21 cellular contexts compared by ENCODE assay signal in the genomic region with DNA sequence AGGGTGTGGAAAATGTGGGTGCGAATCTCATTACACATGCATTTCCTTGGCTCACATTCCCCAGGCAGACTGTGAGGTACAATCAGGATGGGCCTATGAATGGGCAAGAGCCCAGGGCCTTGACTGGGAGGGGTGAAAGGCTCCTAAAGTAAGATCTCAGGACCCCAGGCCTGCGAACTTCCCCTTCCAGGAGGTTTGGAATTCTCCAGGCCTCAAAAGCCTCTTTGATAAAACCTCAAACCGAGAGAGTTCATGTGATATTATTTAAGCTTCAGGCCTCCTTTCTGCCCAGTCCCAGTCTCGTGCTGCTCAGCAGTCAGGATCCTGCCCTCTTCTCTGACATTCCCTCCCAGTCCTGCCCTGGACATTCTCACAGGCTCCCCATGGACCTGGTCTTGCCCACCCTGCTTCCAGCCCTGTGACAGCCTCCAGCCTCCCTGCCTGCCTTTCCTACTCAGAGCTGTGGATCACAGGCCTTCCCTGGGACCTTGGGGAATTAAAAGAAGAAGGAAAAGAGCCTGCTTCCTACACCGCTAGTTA. TPM values are rescaled to one million over a fixed set of nuclear protein-coding genes. Genes with fewer than 3 reads are reported as not detected.
DNase-seq lines count a peak whose midpoint lies in the region; ATAC-seq and TF ChIP-seq lines count a peak whose summit lies in the region.
"Had no signal": no experiment of that assay in that cellular context is flagged by ENCODE, and none has a peak within 500 bp of the region (broad histone marks: within the 10 kb centered on the region; RNA-seq: fewer than 3 reads in every experiment).

No MANE protein-coding gene starts in this region.

- H3K79me1 ChIP-seq in H9 (ENCODE audit: insufficient read depth, low read depth, low read length, poor library complexity, severe bottlenecking) = no peaks in the 10 kb centered on the region
- peaks cover 9% of the 10 kb centered on the region for H3K79me1 ChIP-seq in trophoblast cell (ENCODE audit: low read length)

- no peak overlapping the region for H3K4me2 ChIP-seq in H9 (ENCODE audit: insufficient read depth, insufficient read length, low read length)
- H3K4me2 ChIP-seq in trophoblast cell (ENCODE audit: low read length) = no peak overlapping the region

- H3K23ac ChIP-seq in H9 (ENCODE audit: insufficient read length, low read depth, low read length) = no peak overlapping the region
- no peak overlapping the region for H3K23ac ChIP-seq in trophoblast cell (ENCODE audit: low read length)

- no peak overlapping the region for H2BK20ac ChIP-seq in H9 (ENCODE audit: low read depth, low read length, poor library complexity, severe bottlenecking)

- H2BK120ac ChIP-seq in H9 (ENCODE audit: low read depth, low read length, poor library complexity, severe bottlenecking) (no peak overlapping the region), trophoblast cell (ENCODE audit: insufficient read depth, low read length, poor library complexity) (no peak overlapping the region)

- H3K4me3 Mint-ChIP-seq in H9 (no peak overlapping the region), endodermal cell (no peak overlapping the region), mesothelial cell of epicardium (no peak overlapping the region)
- H3K4me3 Mint-ChIP-seq: CD4-positive, alpha-beta T cell had no signal

- H3K4ac ChIP-seq in H9 (ENCODE audit: low read depth, low read length) (no peak overlapping the region), trophoblast cell (ENCODE audit: low read depth, low read length) (no peak overlapping the region)

- H3K56ac ChIP-seq in H9 (ENCODE audit: insufficient read length, low read depth, low read length) = no peak overlapping the region

- no peak overlapping the region for H2BK5ac ChIP-seq in H9 (ENCODE audit: insufficient read length, low read length)
- H2BK5ac ChIP-seq in trophoblast cell (ENCODE audit: low read depth, low read length, poor library complexity) = no peak overlapping the region

- H2AFZ ChIP-seq in H9 (ENCODE audit: low read length) (no peak overlapping the region), trophoblast cell (ENCODE audit: insufficient read depth, low read length, poor library complexity) (no peak overlapping the region)

- H3K27me3 Mint-ChIP-seq in H9 (ENCODE audit: low read depth) = peaks cover 2% of the 10 kb centered on the region; the same call in 1 of the 2 replicates
- peaks cover 2% of the 10 kb centered on the region for H3K27me3 Mint-ChIP-seq in endodermal cell (ENCODE audit: insufficient read depth)
- H3K27me3 Mint-ChIP-seq in mesothelial cell of epicardium (ENCODE audit: low read depth) = no peaks in the 10 kb centered on the region

- H3K9me3 ChIP-seq in H9 (ENCODE audit: control insufficient read depth, low read depth, low read length) (no peaks in the 10 kb centered on the region), endodermal cell (ENCODE audit: control insufficient read depth, low read length) (no peaks in the 10 kb centered on the region), trophoblast cell (ENCODE audit: insufficient read depth, low read depth, low read length) (peaks cover 2% of the 10 kb centered on the region)
- H3K9me3 ChIP-seq: BE2C had no signal

- H3K23me2 ChIP-seq in H9 (ENCODE audit: insufficient read length, low read depth, low read length, poor library complexity, severe bottlenecking) = no peaks in the 10 kb centered on the region

- no peak overlapping the region for H4K12ac ChIP-seq in trophoblast cell (ENCODE audit: low read depth, low read length)

- peak overlapping the region; percentile 21 for H3K18ac ChIP-seq in H9 (ENCODE audit: insufficient read length, low read depth, low read length)
- H3K18ac ChIP-seq in trophoblast cell (ENCODE audit: low read length) = no peak overlapping the region

- no peak overlapping the region for H4K91ac ChIP-seq in H9 (ENCODE audit: insufficient read length, low read depth, low read length)
- H4K91ac ChIP-seq in trophoblast cell (ENCODE audit: low read depth, low read length) = no peak overlapping the region

- H3K14ac ChIP-seq in H9 (ENCODE audit: insufficient read depth, low read length) (0 out of 2 replicates have a peak overlapping the region, but pooled peaks have one; percentile 63), trophoblast cell (ENCODE audit: low read length) (peak overlapping the region; percentile 7)

- no peak overlapping the region for H3K4me3 ChIP-seq in endodermal cell (ENCODE audit: low read length)
- H3K4me3 ChIP-seq in trophoblast cell (ENCODE audit: low read depth, low read length) = no peak overlapping the region

- H2AK5ac ChIP-seq in H9 (ENCODE audit: insufficient read length, low read length) = no peak overlapping the region
- H2AK5ac ChIP-seq in trophoblast cell (ENCODE audit: low read length) = no peak overlapping the region

- H2BK15ac ChIP-seq in H9 (ENCODE audit: low read depth, low read length) = no peak overlapping the region

- no peak for TF ChIP-seq CTCF in H9 (conservative IDR thresholded peaks at IDR 0.05)
- TF ChIP-seq CTCF in endodermal cell (conservative IDR thresholded peaks at IDR 0.05) = no peak
- no peak for TF ChIP-seq CTCF in mesothelial cell of epicardium (IDR thresholded peaks at IDR 0.05; ENCODE audit: unreplicated experiment)

- no peaks in the 10 kb centered on the region for H3K36me3 ChIP-seq in endodermal cell (ENCODE audit: control insufficient read depth, insufficient read depth, low read length)
- no peaks in the 10 kb centered on the region for H3K36me3 ChIP-seq in trophoblast cell (ENCODE audit: control insufficient read depth in 1 of 2, insufficient read depth in 2 of 2, low read length in 2 of 2)
- H3K36me3 ChIP-seq: BE2C had no signal

- H3K36me3 Mint-ChIP-seq in H9 (ENCODE audit: insufficient read depth in 1 of 3, low read depth in 3 of 3) = peaks cover 0 to 8% (median 2%) of the 10 kb centered on the region in 3 experiments; a peak in 3 of 7 replicates
- H3K36me3 Mint-ChIP-seq in endodermal cell (ENCODE audit: low read depth) = no peaks in the 10 kb centered on the region
- H3K36me3 Mint-ChIP-seq in mesothelial cell of epicardium = no peaks in the 10 kb centered on the region

- no peaks in the 10 kb centered on the region for H4K20me1 ChIP-seq in H9 (ENCODE audit: control insufficient read depth, insufficient read depth, insufficient read length)

- no CpG with 5 or more reads among the region's 5 CpGs for WGBS in H9 (ENCODE audit: extremely low coverage, insufficient read length, low lambda C conversion rate)
- 78 to 82% methylated on average over 3 to 5 of the region's 5 CpGs for WGBS in endodermal cell (ENCODE audit: insufficient coverage in 1 of 2, insufficient read length in 1 of 2), 2 experiments
- WGBS in trophoblast cell (ENCODE audit: extremely low coverage, insufficient coverage, insufficient read length) = no CpG with 5 or more reads among the region's 5 CpGs

- no peak overlapping the region for H4K5ac ChIP-seq in H9 (ENCODE audit: insufficient read length, low read depth, low read length)

- peaks cover 4 to 6% of the 10 kb centered on the region in 2 experiments for H3K9me3 Mint-ChIP-seq in H9
- H3K9me3 Mint-ChIP-seq in endodermal cell = peaks cover 5% of the 10 kb centered on the region
- H3K9me3 Mint-ChIP-seq in mesothelial cell of epicardium = no peaks in the 10 kb centered on the region
- H3K9me3 Mint-ChIP-seq: CD4-positive, alpha-beta T cell had no signal

- H3K27me3 ChIP-seq in H9 (ENCODE audit: insufficient read depth, low read length) (no peaks in the 10 kb centered on the region), endodermal cell (ENCODE audit: control insufficient read depth, insufficient read depth, low read length, poor library complexity, severe bottlenecking) (no peaks in the 10 kb centered on the region), trophoblast cell (ENCODE audit: insufficient read depth, low read length) (no peaks in the 10 kb centered on the region)
- H3K27me3 ChIP-seq: BE2C had no signal

- H4K8ac ChIP-seq in H9 (replicated peaks; ENCODE audit: insufficient read length, low read depth, low read length) (no peak overlapping the region), trophoblast cell (ENCODE audit: low read depth, low read length) (no peak overlapping the region)

- no peaks in the 10 kb centered on the region for H3K4me1 ChIP-seq in H9 (ENCODE audit: insufficient read depth, low read length)
- no peaks in the 10 kb centered on the region for H3K4me1 ChIP-seq in endodermal cell (ENCODE audit: control insufficient read depth, insufficient read depth, low read length)
- H3K4me1 ChIP-seq in trophoblast cell (ENCODE audit: control insufficient read depth in 1 of 2, insufficient read depth in 2 of 2, low read length in 2 of 2) = peaks cover 6 to 7% of the 10 kb centered on the region in 2 experiments
- H3K4me1 ChIP-seq: BE2C had no signal

- H3K27ac ChIP-seq in H9 (ENCODE audit: insufficient read length, low read depth, low read length) (no peak overlapping the region), endodermal cell (ENCODE audit: low read depth, low read length) (peak overlapping the region; percentile 22), trophoblast cell (ENCODE audit: low read depth, low read length) (no peak overlapping the region)

- H3T11ph ChIP-seq in H9 (ENCODE audit: low read length) = no peak overlapping the region

- H3K27ac Mint-ChIP-seq in H9 (peak overlapping the region in 2 of 3 experiments; percentile 25 to 87; a peak in 3 of 7 replicates), endodermal cell (peak overlapping the region; percentile 70), mesothelial cell of epicardium (peak overlapping the region; percentile 80)
- H3K27ac Mint-ChIP-seq: CD4-positive, alpha-beta T cell had no signal

- H3K9ac ChIP-seq in H9 (ENCODE audit: extremely low read depth, insufficient read length, low read length) (no peak overlapping the region), endodermal cell (ENCODE audit: extremely low read depth, low read length, poor library complexity, severe bottlenecking) (no peak overlapping the region), trophoblast cell (ENCODE audit: low read length) (no peak overlapping the region)

- ATAC-seq in GM21529 (IDR thresholded peaks at IDR 0.05; ENCODE audit: unreplicated experiment) = no peak
- ATAC-seq: PC-3 had no signal

- no peak for DNase-seq in H9
- DNase-seq in endodermal cell = no peak
- no peak for DNase-seq in mesothelial cell of epicardium (ENCODE audit: low spot score in 2 of 2, unreplicated experiment in 2 of 2)
- DNase-seq in trophoblast cell = no peak
- DNase-seq in activated CD4-positive, alpha-beta T cell treated with anti-CD3 and anti-CD28 coated beads, Interleukin-2, amount 50 U/mL, for 48 hours = no peak
- DNase-seq in T-helper 9 cell = no peak
- no peak for DNase-seq in activated effector memory CD4-positive, alpha-beta T cell treated with Interleukin-2 at 50 U/mL for 16 hours
- DNase-seq: BE2C; CD4-positive, alpha-beta T cell; DMS153; GDM1; GOT3; KBM-7; NCI-H1105 treated with DMSO at 0.1 percent for 48 hours; NCI-H1694; NCI-H2227 treated with DMSO at 0.1 percent for 48 hours; NCI-H524 treated with DMSO at 0.1 percent for 48 hours; PC-3; RPMI8226; SHP77 treated with DMSO at 0.1 percent for 48 hours had no signal

- H3K4me1 Mint-ChIP-seq in H9 = peaks cover 5 to 15% of the 10 kb centered on the region in 2 experiments
- H3K4me1 Mint-ChIP-seq in endodermal cell = peaks cover 6% of the 10 kb centered on the region
- peaks cover 4% of the 10 kb centered on the region for H3K4me1 Mint-ChIP-seq in mesothelial cell of epicardium

- H2BK12ac ChIP-seq in H9 (ENCODE audit: insufficient read length, low read depth, low read length) (no peak overlapping the region), trophoblast cell (ENCODE audit: low read length) (no peak overlapping the region)

- H3K79me2 ChIP-seq in H9 (ENCODE audit: insufficient read depth, low read length) = no peaks in the 10 kb centered on the region
- no peaks in the 10 kb centered on the region for H3K79me2 ChIP-seq in trophoblast cell (ENCODE audit: control insufficient read depth, insufficient read depth, low read length, poor library complexity)

RNA-seq across cellular contexts. Expression of a gene that starts 37.3 kb away (rescaled TPM):
- total RNA-seq in H9 (2021) (75.1 and 76.8 TPM in 2 replicates), endodermal cell (10 to 100 TPM; 76.4 to 94.4 TPM), mesothelial cell of epicardium (156 to 163 TPM (median 161 TPM) in 3 replicates)
- 103 TPM for polyA plus RNA-seq in endodermal cell (2013, experiment 1 of 2)
- polyA plus RNA-seq in endodermal cell (2013, experiment 2 of 2) = 109 TPM
- 102 and 105 TPM in 2 replicates for polyA plus RNA-seq in trophoblast cell (2013)
